Comparison of ENCODE assay signal across 2 cellular contexts in genomic region chr6:56959938-56960337, GRCh38.
TF ChIP-seq lines count a peak whose summit lies in the region.

No MANE protein-coding gene starts in this region.

TF ChIP-seq in IMR-90, 13 proteins besides CTCF, POLR2A, EP300 and RAD21:
- TF ChIP-seq MAZ (IDR thresholded peaks at IDR 0.05; ENCODE audit: borderline replicate concordance, low read depth, low read length) (no peak), RCOR1 (IDR thresholded peaks at IDR 0.05; ENCODE audit: insufficient replicate concordance, low read length) (no peak), MAFK (IDR thresholded peaks at IDR 0.05; ENCODE audit: low read depth, low read length) (peak; percentile 54), NFE2L2 (IDR thresholded peaks at IDR 0.05; ENCODE audit: low read depth, low read length) (peak; percentile 44; the same call in 1 of the 2 replicates), FOS (IDR thresholded peaks at IDR 0.05; ENCODE audit: low read depth, low read length) (peak; percentile 77)
TF ChIP-seq in IMR-90: peak in this region for 3.

TF ChIP-seq in K562, 482 proteins besides CTCF, POLR2A, EP300 and RAD21:
- no peak for TF ChIP-seq SIRT6 (IDR thresholded peaks at IDR 0.05; ENCODE audit: low read depth, low read length)
- TF ChIP-seq ZNF316 (IDR thresholded peaks at IDR 0.05), result 0 out of 2 replicates have a peak, but pooled peaks have one; percentile 2
- TF ChIP-seq PHF20 (IDR thresholded peaks at IDR 0.05; ENCODE audit: partially characterized antibody), result no peak
